Comparison of ENCODE assay signal across 18 cellular contexts in the genomic region with DNA sequence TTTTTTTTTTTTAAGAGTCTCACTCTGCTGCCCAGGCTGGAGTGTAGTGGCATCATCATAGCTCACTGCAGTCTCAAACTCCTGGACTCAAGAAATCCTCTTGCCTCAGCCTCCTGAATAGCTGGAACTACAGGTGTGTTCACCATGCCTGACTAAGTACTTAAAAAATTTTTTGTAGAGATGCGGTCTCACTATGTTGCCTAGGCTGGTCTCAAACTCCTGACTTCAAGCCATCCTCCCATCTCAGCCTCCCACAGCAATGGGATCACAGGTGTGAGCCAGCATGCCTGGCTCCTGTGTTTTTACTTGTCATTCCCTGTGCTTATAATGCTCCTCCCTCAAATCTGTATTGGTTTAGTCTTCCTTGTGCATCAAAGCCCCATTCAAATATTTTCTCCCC. TPM values are rescaled to one million over a fixed set of nuclear protein-coding genes. Genes with fewer than 3 reads are reported as not detected.
DNase-seq lines count a peak whose midpoint lies in the region; ATAC-seq, FAIRE-seq and TF ChIP-seq lines count a peak whose summit lies in the region.
"Had no signal": no experiment of that assay in that cellular context is flagged by ENCODE, and none has a peak within 500 bp of the region (broad histone marks: within the 10 kb centered on the region; RNA-seq: fewer than 3 reads in every experiment).

No MANE protein-coding gene starts in this region.

- no peak for ATAC-seq in right lobe of liver

- POLR2A ChIA-PET in CD4-positive, alpha-beta memory T cell (lab: Charles Lee; ENCODE audit: partially characterized antibody) = no interaction called here
- POLR2A ChIA-PET in Caco-2 (lab: Charles Lee) = no interaction called here

- TF ChIP-seq CTCF in Caco-2 (IDR thresholded peaks at IDR 0.05; ENCODE audit: insufficient read depth in 1 of 2, low read depth in 1 of 2, low read length in 1 of 2, severe bottlenecking in 1 of 2, unreplicated experiment in 1 of 2) (no peak), ascending aorta (IDR thresholded peaks at IDR 0.05) (no peak), right lobe of liver (IDR thresholded peaks at IDR 0.05) (no peak), D721Med (IDR thresholded peaks at IDR 0.05; ENCODE audit: insufficient read depth, missing control alignments) (no peak)

- H3K9me3 Mint-ChIP-seq in CD4-positive, alpha-beta memory T cell = no peaks in the 10 kb centered on the region
- no peaks in the 10 kb centered on the region for H3K9me3 Mint-ChIP-seq in Caco-2 (ENCODE audit: unreplicated experiment)
- H3K9me3 Mint-ChIP-seq: activated naive CD8-positive, alpha-beta T cell treated with anti-CD3 and anti-CD28 coated beads, Interleukin-2, amount 10 ng/mL, durations not matched to agents 7 days and 5 days; naive thymus-derived CD8-positive, alpha-beta T cell had no signal

- FAIRE-seq in D721Med (lab: Jason Lieb, UNC) = no peak

- DNase-seq in CD4-positive, alpha-beta memory T cell = no peak
- DNase-seq in Caco-2 (no peak), ascending aorta (ENCODE audit: low spot score in 2 of 2) (no peak), right lobe of liver (no peak), COLO668 (lab: John Stamatoyannopoulos, UW; ENCODE audit: unreplicated experiment) (no peak), DMS 273 treated with DMSO at 0.1 percent for 48 hours (lab: John Stamatoyannopoulos, UW) (no peak), D721Med (ENCODE audit: insufficient read length, low spot score) (no peak)
- DNase-seq: KG1, NCI-H1694, NCI-H510A had no signal

- WGBS in right lobe of liver (ENCODE audit: insufficient coverage, low coverage, low lambda C conversion rate, missing lambda C conversion rate) = no CpG with 5 or more reads among the region's 1 CpG

- no peak for TF ChIP-seq POLR2A in right lobe of liver (IDR thresholded peaks at IDR 0.05)

- no peaks in the 10 kb centered on the region for H3K9me3 ChIP-seq in CD4-positive, alpha-beta memory T cell (ENCODE audit: control insufficient read depth in 1 of 2, low read length in 2 of 2)
- H3K9me3 ChIP-seq in Caco-2 (no peaks in the 10 kb centered on the region), ascending aorta (no peaks in the 10 kb centered on the region), right lobe of liver (no peaks in the 10 kb centered on the region)
- H3K9me3 ChIP-seq: left lung, ovary, tibial artery had no signal

- no peaks in the 10 kb centered on the region for H3K27me3 ChIP-seq in CD4-positive, alpha-beta memory T cell (ENCODE audit: insufficient read depth, low read length)
- H3K27me3 ChIP-seq in Caco-2 (replicated peaks; ENCODE audit: control insufficient read depth, insufficient read depth, low read length) (no peaks in the 10 kb centered on the region), ascending aorta (no peaks in the 10 kb centered on the region), right lobe of liver (no peaks in the 10 kb centered on the region)
- H3K27me3 ChIP-seq: left lung, ovary had no signal

- H3K36me3 Mint-ChIP-seq in CD4-positive, alpha-beta memory T cell = no peaks in the 10 kb centered on the region
- H3K36me3 Mint-ChIP-seq in Caco-2 (ENCODE audit: insufficient read depth, unreplicated experiment) = peaks cover 21% of the 10 kb centered on the region
- H3K36me3 Mint-ChIP-seq: activated naive CD8-positive, alpha-beta T cell treated with anti-CD3 and anti-CD28 coated beads, Interleukin-2, amount 10 ng/mL, durations not matched to agents 7 days and 5 days; CD4-positive, CD25-positive, alpha-beta regulatory T cell; mesothelial cell of epicardium; naive thymus-derived CD8-positive, alpha-beta T cell had no signal

- H3K4me3 Mint-ChIP-seq in CD4-positive, alpha-beta memory T cell = peak overlapping the region in 3 of 8 donors; percentile 10 to 47 (median 40)
- H3K4me3 Mint-ChIP-seq in Caco-2 (ENCODE audit: unreplicated experiment) = peak overlapping the region; percentile 46
- H3K4me3 Mint-ChIP-seq: CD4-positive, CD25-positive, alpha-beta regulatory T cell; mesothelial cell of epicardium had no signal

- H3K27ac Mint-ChIP-seq in CD4-positive, alpha-beta memory T cell = peak overlapping the region in 4 of 7 donors; percentile 5 to 80 (median 63)
- peak overlapping the region; percentile 94 for H3K27ac Mint-ChIP-seq in Caco-2 (ENCODE audit: unreplicated experiment)
- H3K27ac Mint-ChIP-seq: CD4-positive, CD25-positive, alpha-beta regulatory T cell had no signal

- H3K4me1 Mint-ChIP-seq in CD4-positive, alpha-beta memory T cell = peaks cover 9 to 31% (median 17%) of the 10 kb centered on the region in 4 donors
- H3K4me1 Mint-ChIP-seq in Caco-2 (ENCODE audit: low read depth, unreplicated experiment) = peaks cover 47% of the 10 kb centered on the region

- no TSS peak for BruUV-seq in Caco-2 (replicated peaks; lab: Mats Ljungman, UMichigan)

- no peak overlapping the region for H3K4me3 ChIP-seq in CD4-positive, alpha-beta memory T cell (ENCODE audit: low read length in 2 of 2)
- no peak overlapping the region for H3K4me3 ChIP-seq in Caco-2 (ENCODE audit: low read depth, low read length)
- no peak overlapping the region for H3K4me3 ChIP-seq in ascending aorta
- H3K4me3 ChIP-seq in right lobe of liver = no peak overlapping the region
- H3K4me3 ChIP-seq: left lung, ovary had no signal

- H3K4me1 ChIP-seq in CD4-positive, alpha-beta memory T cell (ENCODE audit: insufficient read depth, low read length) = peaks cover 14% of the 10 kb centered on the region
- H3K4me1 ChIP-seq in Caco-2 (peaks cover 35% of the 10 kb centered on the region), ascending aorta (peaks cover 2 to 28% of the 10 kb centered on the region in 2 donors), right lobe of liver (peaks cover 0 to 22% (median 0%) of the 10 kb centered on the region in 4 donors)
- H3K4me1 ChIP-seq: left lung had no signal

- no peak overlapping the region for H3K27ac ChIP-seq in CD4-positive, alpha-beta memory T cell (ENCODE audit: low read depth, low read length)
- H3K27ac ChIP-seq in ascending aorta (peak overlapping the region; percentile 81 to 84), right lobe of liver (peak overlapping the region in 2 of 3 donors; percentile 97 to 99)
- H3K27ac ChIP-seq: ovary had no signal

- intact Hi-C loops in CD4-positive, alpha-beta memory T cell (cut with micrococcal nuclease) = no loop called here
- intact Hi-C loops in Caco-2 (cut with micrococcal nuclease; ENCODE audit: unreplicated experiment) (loop anchor here (2.0 to 5.0 kb wide), 2 partner anchors 36 to 341 kb away; a partner anchor contains a TSS), ascending aorta (cut with DNase I) (loop anchor here (5.0 kb wide), 2 partner anchors 106 to 341 kb away; a partner anchor contains a TSS), right lobe of liver (cut with DNase I) (no loop called here)

- CTCF ChIA-PET in CD4-positive, alpha-beta memory T cell (lab: Charles Lee; ENCODE audit: partially characterized antibody) = no interaction called here
- CTCF ChIA-PET in Caco-2 (lab: Charles Lee) = no interaction called here

- no peaks in the 10 kb centered on the region for H3K27me3 Mint-ChIP-seq in CD4-positive, alpha-beta memory T cell
- no peaks in the 10 kb centered on the region for H3K27me3 Mint-ChIP-seq in Caco-2 (ENCODE audit: insufficient read depth, unreplicated experiment)
- H3K27me3 Mint-ChIP-seq: activated naive CD8-positive, alpha-beta T cell treated with anti-CD3 and anti-CD28 coated beads, Interleukin-2, amount 10 ng/mL, durations not matched to agents 7 days and 5 days had no signal

- H3K36me3 ChIP-seq in CD4-positive, alpha-beta memory T cell (ENCODE audit: insufficient read depth, low read length) = no peaks in the 10 kb centered on the region
- H3K36me3 ChIP-seq in Caco-2 (ENCODE audit: control insufficient read depth, insufficient read depth, low read length) (no peaks in the 10 kb centered on the region), ascending aorta (no peaks in the 10 kb centered on the region), right lobe of liver (no peaks in the 10 kb centered on the region)
- H3K36me3 ChIP-seq: left lung, ovary, tibial artery had no signal

RNA-seq across cellular contexts. Expression of a gene that starts 46.7 kb away (rescaled TPM):
- total RNA-seq in CD4-positive, alpha-beta memory T cell = 1 to 10 TPM; 6.7 to 7.5 TPM
- 1 to 10 TPM; 3.2 to 7.3 TPM for polyA plus RNA-seq in CD4-positive, alpha-beta memory T cell
- total RNA-seq in Caco-2 (2022) = 6.3 and 6.8 TPM in 2 replicates
- 0.64 TPM for total RNA-seq in ascending aorta
- total RNA-seq in right lobe of liver = 10 to 100 TPM in 1 of 6 experiments, 1 to 10 TPM in 5; 4.9 to 13.6 (median 7.6) TPM

RNA-seq across cellular contexts. Expression of a gene that starts 47.2 kb away (rescaled TPM):
- not detected for total RNA-seq in CD4-positive, alpha-beta memory T cell
- polyA plus RNA-seq in CD4-positive, alpha-beta memory T cell = not detected
- total RNA-seq in Caco-2 (2022) = 0.72 and 0.77 TPM in 2 replicates
- not detected for total RNA-seq in ascending aorta
- under 1 TPM; 0.15 to 1.00 (median 0.27) TPM for total RNA-seq in right lobe of liver
- total RNA-seq: activated naive CD8-positive, alpha-beta T cell treated with anti-CD3 and anti-CD28 coated beads, Interleukin-2, amount 10 ng/mL, durations not matched to agents 7 days and 5 days; epithelial cell of proximal tubule; naive thymus-derived CD8-positive, alpha-beta T cell had no signal
- polyA plus RNA-seq: naive thymus-derived CD8-positive, alpha-beta T cell had no signal

Comparison
In these comparisons a context has a peak if more than half of its experiments do, and no peak if none do; other contexts are left out.
1. intact Hi-C loops: an anchor here in Caco-2 (2.0 to 5.0 kb wide) and ascending aorta (5.0 kb wide); none called in CD4-positive, alpha-beta memory T cell and right lobe of liver.